Comparison of ENCODE assay signal across 32 cellular contexts in genomic region chr20:64140421-64140820, GRCh38. TPM values are rescaled to one million over a fixed set of nuclear protein-coding genes. Genes with fewer than 3 reads are reported as not detected.
DNase-seq lines count a peak whose midpoint lies in the region; ATAC-seq and TF ChIP-seq lines count a peak whose summit lies in the region.
"Had no signal": no experiment of that assay in that cellular context is flagged by ENCODE, and none has a peak within 500 bp of the region (broad histone marks: within the 10 kb centered on the region; RNA-seq: fewer than 3 reads in every experiment).

No MANE protein-coding gene starts in this region.

- no peak overlapping the region for H3K4me2 ChIP-seq in H9 (ENCODE audit: insufficient read depth, insufficient read length, low read length)

- H4K91ac ChIP-seq in H9 (ENCODE audit: insufficient read length, low read depth, low read length) = no peak overlapping the region

- peak overlapping the region in 2 of 3 experiments; percentile 57 to 79; a peak in 4 of 7 replicates for H3K27ac Mint-ChIP-seq in H9
- no peak overlapping the region for H3K27ac Mint-ChIP-seq in activated CD8-positive, alpha-beta T cell treated with anti-CD3 and anti-CD28 coated beads for 36 hours
- H3K27ac Mint-ChIP-seq: activated naive CD4-positive, alpha-beta T cell treated with anti-CD3 and anti-CD28 coated beads, Interleukin-2, amount 50 U/mL, for 24 hours; activated T-helper 1 cell treated with anti-CD3 and anti-CD28 coated beads, Interleukin-12 subunit alpha, Interleukin-12 subunit beta, Interleukin-2, Interleukin-4 antibody, amounts not matched to agents 30 ng/mL and 10 ng/mL and 1 ng/mL, durations not matched to agents 14 hours and 24 hours and 36 hours; immature natural killer cell; stimulated activated naive B cell treated with anti-CD40 and anti-IgM and Interleukin-4, amounts not matched to agents 10 μg/mL and 1 μg/mL and 100 μg/mL, for 72 hours had no signal

- no peaks in the 10 kb centered on the region for H3K79me1 ChIP-seq in H9 (ENCODE audit: insufficient read depth, low read depth, low read length, poor library complexity, severe bottlenecking)

- H2AFZ ChIP-seq in H9 (ENCODE audit: low read length) = no peak overlapping the region

- H2AK5ac ChIP-seq in H9 (ENCODE audit: insufficient read length, low read length) = no peak overlapping the region

- H2BK15ac ChIP-seq in H9 (ENCODE audit: low read depth, low read length) = no peak overlapping the region

- no peak overlapping the region for H3T11ph ChIP-seq in H9 (ENCODE audit: low read length)

- H4K20me1 ChIP-seq in H9 (ENCODE audit: control insufficient read depth, insufficient read depth, insufficient read length) = no peaks in the 10 kb centered on the region

- no peak overlapping the region for H3K27ac ChIP-seq in H9 (ENCODE audit: insufficient read length, low read depth, low read length)
- H3K27ac ChIP-seq: C4-2B, gastrocnemius medialis, testis had no signal

- no peak overlapping the region for H3K18ac ChIP-seq in H9 (ENCODE audit: insufficient read length, low read depth, low read length)

- H3K56ac ChIP-seq in H9 (ENCODE audit: insufficient read length, low read depth, low read length) = no peak overlapping the region

- no peak for ATAC-seq in omental fat pad (ENCODE audit: low FRiP score)
- no peak for ATAC-seq in activated CD8-positive, alpha-beta T cell treated with anti-CD3 and anti-CD28 coated beads for 36 hours
- ATAC-seq: gastrocnemius medialis; stimulated activated naive B cell treated with anti-CD40 and anti-IgM and Interleukin-4, amounts not matched to agents 10 μg/mL and 1 μg/mL and 100 μg/mL, for 72 hours had no signal

- no CpG with 5 or more reads among the region's 6 CpGs for WGBS in H9 (ENCODE audit: extremely low coverage, insufficient read length, low lambda C conversion rate)

- H3K23ac ChIP-seq in H9 (ENCODE audit: insufficient read length, low read depth, low read length) = no peak overlapping the region

- TF ChIP-seq CTCF in H9 (conservative IDR thresholded peaks at IDR 0.05) (no peak), omental fat pad (IDR thresholded peaks at IDR 0.05) (no peak)
- TF ChIP-seq CTCF in activated CD8-positive, alpha-beta T cell treated with anti-CD3 and anti-CD28 coated beads for 36 hours (IDR thresholded peaks at IDR 0.05) = no peak

- no peak overlapping the region for H3K9ac ChIP-seq in H9 (ENCODE audit: extremely low read depth, insufficient read length, low read length)

- POLR2A ChIA-PET in activated CD8-positive, alpha-beta T cell treated with anti-CD3 and anti-CD28 coated beads for 36 hours (lab: Charles Lee) = no interaction called here

- no peak overlapping the region for H3K4me3 Mint-ChIP-seq in H9
- H3K4me3 Mint-ChIP-seq in activated CD8-positive, alpha-beta T cell treated with anti-CD3 and anti-CD28 coated beads for 36 hours = no peak overlapping the region
- H3K4me3 Mint-ChIP-seq: activated naive CD4-positive, alpha-beta T cell treated with anti-CD3 and anti-CD28 coated beads, Interleukin-2, amount 50 U/mL, for 24 hours; activated T-helper 1 cell treated with anti-CD3 and anti-CD28 coated beads, Interleukin-12 subunit alpha, Interleukin-12 subunit beta, Interleukin-2, Interleukin-4 antibody, amounts not matched to agents 30 ng/mL and 10 ng/mL and 1 ng/mL, durations not matched to agents 14 hours and 24 hours and 36 hours; immature natural killer cell; stimulated activated naive B cell treated with anti-CD40 and anti-IgM and Interleukin-4, amounts not matched to agents 10 μg/mL and 1 μg/mL and 100 μg/mL, for 72 hours had no signal

- CTCF ChIA-PET in activated CD8-positive, alpha-beta T cell treated with anti-CD3 and anti-CD28 coated beads for 36 hours (lab: Charles Lee) = interaction anchor here (1.1 kb wide), 1 partner anchor 101 kb away, joined by 3 read pairs; no protein-coding TSS in a partner anchor

- H3K27me3 Mint-ChIP-seq in H9 (ENCODE audit: low read depth) = peaks cover 8% of the 10 kb centered on the region
- H3K27me3 Mint-ChIP-seq in activated CD8-positive, alpha-beta T cell treated with anti-CD3 and anti-CD28 coated beads for 36 hours = peaks cover 3% of the 10 kb centered on the region

- no peak overlapping the region for H2BK20ac ChIP-seq in H9 (ENCODE audit: low read depth, low read length, poor library complexity, severe bottlenecking)

- H3K4ac ChIP-seq in H9 (ENCODE audit: low read depth, low read length) = no peak overlapping the region

- no peak overlapping the region for H3K14ac ChIP-seq in H9 (ENCODE audit: insufficient read depth, low read length)

- H3K4me1 ChIP-seq in H9 (ENCODE audit: insufficient read depth, low read length) = no peaks in the 10 kb centered on the region
- H3K4me1 ChIP-seq: gastrocnemius medialis, testis had no signal

- no peak overlapping the region for H2BK5ac ChIP-seq in H9 (ENCODE audit: insufficient read length, low read length)

- peaks cover 8 to 14% (median 12%) of the 10 kb centered on the region in 3 experiments for H3K36me3 Mint-ChIP-seq in H9 (ENCODE audit: insufficient read depth in 1 of 3, low read depth in 3 of 3)
- H3K36me3 Mint-ChIP-seq in activated CD8-positive, alpha-beta T cell treated with anti-CD3 and anti-CD28 coated beads for 36 hours (ENCODE audit: low read depth) = no peaks in the 10 kb centered on the region
- H3K36me3 Mint-ChIP-seq: activated naive CD4-positive, alpha-beta T cell treated with anti-CD3 and anti-CD28 coated beads, Interleukin-2, amount 50 U/mL, for 24 hours had no signal

- no peaks in the 10 kb centered on the region for H3K27me3 ChIP-seq in H9 (ENCODE audit: insufficient read depth, low read length)
- H3K27me3 ChIP-seq: testis had no signal

- peaks cover 8% of the 10 kb centered on the region for H3K9me3 ChIP-seq in H9 (ENCODE audit: control insufficient read depth, low read depth, low read length)
- H3K9me3 ChIP-seq: gastrocnemius medialis, testis had no signal

- H3K79me2 ChIP-seq in H9 (ENCODE audit: insufficient read depth, low read length) = no peaks in the 10 kb centered on the region

- H4K8ac ChIP-seq in H9 (replicated peaks; ENCODE audit: insufficient read length, low read depth, low read length) = no peak overlapping the region

- no peak overlapping the region for H4K5ac ChIP-seq in H9 (ENCODE audit: insufficient read length, low read depth, low read length)

- DNase-seq in activated effector memory CD4-positive, alpha-beta T cell treated with anti-CD3 and anti-CD28 coated beads, Interleukin-2, amount 50 U/mL, for 16 hours = peak; percentile 58
- DNase-seq in activated effector memory CD4-positive, alpha-beta T cell treated with Interleukin-2 at 50 U/mL for 16 hours = no peak
- DNase-seq in H9 (no peak), iPS-NIHi11 (ENCODE audit: low spot score) (peak; percentile 2), omental fat pad (ENCODE audit: low spot score) (peak; percentile 17), hepatic stellate cell (ENCODE audit: low spot score) (no peak)
- DNase-seq in activated CD8-positive, alpha-beta T cell treated with anti-CD3 and anti-CD28 coated beads for 36 hours = no peak
- no peak for DNase-seq in stimulated activated CD4-positive, alpha-beta T cell treated with anti-CD3 and anti-CD28 coated beads, Interleukin-1b, Interleukin-23, amount 100 ng/mL, for 48 hours
- DNase-seq: activated CD4-positive, alpha-beta T cell treated with anti-CD3 and anti-CD28 coated beads, Interleukin-2, amount 50 U/mL, for 48 hours; activated CD8-positive, alpha-beta memory T cell treated with anti-CD3 and anti-CD28 coated beads, Interleukin-2, amount 50 U/mL, for 48 hours; COR-L47; gastrocnemius medialis; hypothalamus; immature natural killer cell; Kasumi-1; mesendoderm; NCI-H1417 treated with DMSO at 0.1 percent for 48 hours; NCI-H2107; NCI-H446 treated with DMSO at 0.1 percent for 48 hours; occipital lobe; OCI-M1; stimulated activated naive B cell treated with anti-CD40 and anti-IgM and Interleukin-4, amounts not matched to agents 10 μg/mL and 1 μg/mL and 100 μg/mL, for 72 hours; T-helper 2 cell; testis had no signal

- H3K9me3 Mint-ChIP-seq in H9 = peaks cover 16 to 17% of the 10 kb centered on the region in 2 experiments
- peaks cover 9% of the 10 kb centered on the region for H3K9me3 Mint-ChIP-seq in activated CD8-positive, alpha-beta T cell treated with anti-CD3 and anti-CD28 coated beads for 36 hours
- H3K9me3 Mint-ChIP-seq: activated naive CD4-positive, alpha-beta T cell treated with anti-CD3 and anti-CD28 coated beads, Interleukin-2, amount 50 U/mL, for 24 hours had no signal

- H2BK12ac ChIP-seq in H9 (ENCODE audit: insufficient read length, low read depth, low read length) = no peak overlapping the region

- no peaks in the 10 kb centered on the region for H3K23me2 ChIP-seq in H9 (ENCODE audit: insufficient read length, low read depth, low read length, poor library complexity, severe bottlenecking)

- intact Hi-C loops in activated CD8-positive, alpha-beta T cell treated with anti-CD3 and anti-CD28 coated beads for 36 hours (cut with micrococcal nuclease) = no loop called here

- H2BK120ac ChIP-seq in H9 (ENCODE audit: low read depth, low read length, poor library complexity, severe bottlenecking) = no peak overlapping the region

- H3K4me1 Mint-ChIP-seq in H9 = peaks cover 15 to 33% of the 10 kb centered on the region in 2 experiments
- no peaks in the 10 kb centered on the region for H3K4me1 Mint-ChIP-seq in activated CD8-positive, alpha-beta T cell treated with anti-CD3 and anti-CD28 coated beads for 36 hours (ENCODE audit: low read depth)
- H3K4me1 Mint-ChIP-seq: activated naive CD4-positive, alpha-beta T cell treated with anti-CD3 and anti-CD28 coated beads, Interleukin-2, amount 50 U/mL, for 24 hours; immature natural killer cell; stimulated activated naive B cell treated with anti-CD40 and anti-IgM and Interleukin-4, amounts not matched to agents 10 μg/mL and 1 μg/mL and 100 μg/mL, for 72 hours had no signal

RNA-seq across cellular contexts. Expression of gene MYT1, which starts 23.8 kb away (rescaled TPM):
- total RNA-seq in H9 (2021) = 0.68 and 0.79 TPM in 2 replicates
- total RNA-seq in omental fat pad = not detected
- not detected for total RNA-seq in activated CD8-positive, alpha-beta T cell treated with anti-CD3 and anti-CD28 coated beads for 36 hours
- total RNA-seq: activated T-helper 1 cell treated with anti-CD3 and anti-CD28 coated beads, Interleukin-12 subunit alpha, Interleukin-12 subunit beta, Interleukin-2, Interleukin-4 antibody, amounts not matched to agents 30 ng/mL and 10 ng/mL and 1 ng/mL, durations not matched to agents 14 hours and 24 hours and 36 hours; bronchial epithelial cell; fibroblast of lung; gastrocnemius medialis; pulmonary artery endothelial cell; skeletal muscle tissue had no signal

RNA-seq across cellular contexts. Expression of gene NPBWR2, which starts 33.1 kb away (rescaled TPM):
- not detected in 2 replicates for total RNA-seq in H9 (2021)
- not detected for total RNA-seq in omental fat pad
- not detected for total RNA-seq in activated CD8-positive, alpha-beta T cell treated with anti-CD3 and anti-CD28 coated beads for 36 hours
- total RNA-seq: A172; activated T-helper 1 cell treated with anti-CD3 and anti-CD28 coated beads, Interleukin-12 subunit alpha, Interleukin-12 subunit beta, Interleukin-2, Interleukin-4 antibody, amounts not matched to agents 30 ng/mL and 10 ng/mL and 1 ng/mL, durations not matched to agents 14 hours and 24 hours and 36 hours; bronchial epithelial cell; fibroblast of lung; gastrocnemius medialis; occipital lobe; pulmonary artery endothelial cell; skeletal muscle tissue had no signal

RNA-seq across cellular contexts. Expression of gene LKAAEAR1, which starts 56.2 kb away (rescaled TPM):
- total RNA-seq in H9 (2021) (0.39 TPM in 1 of 2 replicates, not detected in the other), omental fat pad (under 1 TPM in 1 of 4 donors, not detected in 3; 0.65 TPM)
- under 1 TPM; 0.43 TPM for total RNA-seq in activated CD8-positive, alpha-beta T cell treated with anti-CD3 and anti-CD28 coated beads for 36 hours
- total RNA-seq: A172, bronchial epithelial cell, fibroblast of lung, gastrocnemius medialis, pulmonary artery endothelial cell had no signal

Comparison
In these comparisons a context has a peak if more than half of its experiments do, and no peak if none do; other contexts are left out.
1. DNase-seq: peak in activated effector memory CD4-positive, alpha-beta T cell treated with anti-CD3 and anti-CD28 coated beads, Interleukin-2, amount 50 U/mL, for 16 hours (single experiment), iPS-NIHi11 (single experiment) and omental fat pad (single experiment); none in activated effector memory CD4-positive, alpha-beta T cell treated with Interleukin-2 at 50 U/mL for 16 hours (single experiment), H9 (single experiment), activated CD8-positive, alpha-beta T cell treated with anti-CD3 and anti-CD28 coated beads for 36 hours (single experiment), hepatic stellate cell (single experiment) and stimulated activated CD4-positive, alpha-beta T cell treated with anti-CD3 and anti-CD28 coated beads, Interleukin-1b, Interleukin-23, amount 100 ng/mL, for 48 hours (single experiment).